8 cellular contexts compared by ENCODE assay signal in the genomic region with DNA sequence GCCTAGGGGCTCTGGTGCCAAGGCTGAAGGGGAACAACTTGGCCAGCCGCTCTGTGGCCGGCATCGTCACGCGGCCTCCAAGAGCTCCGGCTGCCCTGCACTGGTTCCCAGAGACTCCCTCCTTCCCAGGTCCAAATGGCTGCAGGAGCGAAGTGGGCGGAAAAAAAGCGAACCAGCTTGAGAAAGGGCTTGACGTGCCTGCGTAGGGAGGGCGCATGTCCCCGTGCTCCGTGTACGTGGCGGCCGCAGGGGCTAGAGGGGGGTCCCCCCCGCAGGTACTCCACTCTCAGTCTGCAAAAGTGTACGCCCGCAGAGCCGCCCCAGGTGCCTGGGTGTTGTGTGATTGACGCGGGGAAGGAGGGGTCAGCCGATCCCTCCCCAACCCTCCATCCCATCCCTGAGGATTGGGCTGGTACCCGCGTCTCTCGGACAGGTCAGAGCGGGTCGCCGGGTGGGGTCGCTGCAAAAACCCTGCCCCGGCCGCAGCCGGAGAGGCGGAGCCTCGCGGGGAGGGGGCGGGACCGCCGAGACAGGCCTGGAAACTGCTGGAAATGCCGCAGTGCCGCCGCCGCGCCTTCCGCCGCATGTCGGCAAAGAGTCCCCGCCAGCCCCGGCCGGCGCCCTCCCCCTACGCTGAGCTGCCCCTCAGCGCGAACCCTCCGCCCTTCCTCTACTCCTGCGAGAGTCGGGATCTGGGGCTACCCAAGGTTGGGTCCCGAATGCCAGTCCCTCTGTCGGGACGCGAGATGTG. TPM values are rescaled to one million over a fixed set of nuclear protein-coding genes. Genes with fewer than 3 reads are reported as not detected.
DNase-seq lines count a peak whose midpoint lies in the region; ATAC-seq and TF ChIP-seq lines count a peak whose summit lies in the region.

No MANE protein-coding gene starts in this region.

- H3K27ac ChIP-seq in dorsolateral prefrontal cortex, result peak overlapping the region; percentile 94 to 100 (median 100)
- H3K27ac ChIP-seq in lower lobe of right lung, result peak overlapping the region; percentile 95

- intact Hi-C loops in dorsolateral prefrontal cortex (cut with DNase I), result loop anchor here in 1 of 2 donors (1.0 kb wide), 1 partner anchor 11 kb away; a partner anchor contains a TSS
- intact Hi-C loops in lower lobe of right lung (cut with DNase I), result no loop called here

- TF ChIP-seq CTCF in AG10803 (conservative IDR thresholded peaks at IDR 0.05; ENCODE audit: low read length) (peak; percentile 26), dorsolateral prefrontal cortex (IDR thresholded peaks at IDR 0.05 in 54 of 56, conservative IDR thresholded peaks at IDR 0.05 in 2 of 56; ENCODE audit: low read depth in 1 of 56, partially characterized antibody in 56 of 56) (peak in 54 of 56 donors; percentile 33 to 86 (median 64)), lower lobe of right lung (IDR thresholded peaks at IDR 0.05) (peak; percentile 24)

- no peaks in the 10 kb centered on the region for H3K9me3 ChIP-seq in lower lobe of right lung

- DNase-seq in AG10803 (ENCODE audit: low read depth) (peak; percentile 85), NCI-H446 (lab: John Stamatoyannopoulos, UW) (peak; percentile 40 to 75), dorsolateral prefrontal cortex (peak; percentile 65 to 87 (median 82)), lower lobe of right lung (peak; percentile 93)
- DNase-seq in activated CD4-positive, alpha-beta T cell treated with anti-CD3 and anti-CD28 coated beads, Interleukin-2, amount 50 U/mL, for 24 hours (ENCODE audit: low read depth in 1 of 2, low spot score in 1 of 2), result peak; percentile 74 to 77
- DNase-seq in stimulated activated CD4-positive, alpha-beta T cell treated with anti-CD3 and anti-CD28 coated beads, TNF-alpha, amount 100 ng/mL, for 24 hours (ENCODE audit: low read depth in 3 of 3), result peak; percentile 74 to 89 (median 84)

- peaks cover 28% of the 10 kb centered on the region for H3K36me3 ChIP-seq in lower lobe of right lung

- H3K4me1 ChIP-seq in lower lobe of right lung, result peaks cover 33% of the 10 kb centered on the region

- peak overlapping the region; percentile 100 for H3K4me3 ChIP-seq in AG10803 (ENCODE audit: low read length)
- H3K4me3 ChIP-seq in dorsolateral prefrontal cortex, result peak overlapping the region; percentile 67 to 100 (median 94)
- peak overlapping the region; percentile 98 for H3K4me3 ChIP-seq in lower lobe of right lung

- H3K27me3 ChIP-seq in dorsolateral prefrontal cortex (no peaks in the 10 kb centered on the region), lower lobe of right lung (ENCODE audit: low read depth) (no peaks in the 10 kb centered on the region)

- ATAC-seq in GM18868 (IDR thresholded peaks at IDR 0.05; ENCODE audit: unreplicated experiment), result peak; percentile 52
- ATAC-seq in HG03108 (IDR thresholded peaks at IDR 0.05; ENCODE audit: unreplicated experiment), result peak; percentile 43
- ATAC-seq in lower lobe of right lung, result peak; percentile 88 to 89

RNA-seq across cellular contexts. Expression of a gene that starts 0.8 kb away (rescaled TPM):
- total RNA-seq in dorsolateral prefrontal cortex (1,000 to 10,000 TPM in 53 of 120 experiments, 100 to 1,000 TPM in 67; 482 to 1,543 (median 963) TPM), lower lobe of right lung (680 TPM)

RNA-seq across cellular contexts. Expression of a gene that starts 11.2 kb away (rescaled TPM):
- total RNA-seq in dorsolateral prefrontal cortex, result 10 to 100 TPM in 119 of 120 experiments, 1 to 10 TPM in 1; 9.6 to 55.6 (median 23.9) TPM
- total RNA-seq in lower lobe of right lung, result 23.8 TPM

RNA-seq across cellular contexts. Expression of a gene that starts 19.3 kb away (rescaled TPM):
- 10 to 100 TPM in 13 of 120 experiments, 1 to 10 TPM in 107; 2.9 to 14.4 (median 7.5) TPM for total RNA-seq in dorsolateral prefrontal cortex
- 10.4 TPM for total RNA-seq in lower lobe of right lung

RNA-seq across cellular contexts. Expression of a gene that starts 22.7 kb away (rescaled TPM):
- total RNA-seq in dorsolateral prefrontal cortex (10 to 100 TPM; 22.4 to 79.8 (median 47.2) TPM), lower lobe of right lung (36.2 TPM)

RNA-seq across cellular contexts. Expression of a gene that starts 24.2 kb away (rescaled TPM):
- total RNA-seq in dorsolateral prefrontal cortex, result 100 to 1,000 TPM in 60 of 120 experiments, 10 to 100 TPM in 60; 28.3 to 159 (median 100) TPM
- total RNA-seq in lower lobe of right lung, result not detected

Comparison
In these comparisons a context has a peak if more than half of its experiments do, and no peak if none do; other contexts are left out.
1. Peak in every context shown above with its lines: DNase-seq, ATAC-seq, H3K4me3 ChIP-seq and H3K27ac ChIP-seq.